Comparison of ENCODE assay signal across 1 cellular context in genomic region chr2:156340818-156341481, GRCh38.
TF ChIP-seq lines count a peak whose summit lies in the region.

No MANE protein-coding gene starts in this region.

TF ChIP-seq in HEK293, 187 proteins besides CTCF, POLR2A, EP300 and RAD21 (continued from another document):
- peak; percentile 54; the same call in 1 of the 2 replicates for TF ChIP-seq PRDM4 (tag by site-specific recombination; IDR thresholded peaks at IDR 0.05)
- TF ChIP-seq, protein P1, sequence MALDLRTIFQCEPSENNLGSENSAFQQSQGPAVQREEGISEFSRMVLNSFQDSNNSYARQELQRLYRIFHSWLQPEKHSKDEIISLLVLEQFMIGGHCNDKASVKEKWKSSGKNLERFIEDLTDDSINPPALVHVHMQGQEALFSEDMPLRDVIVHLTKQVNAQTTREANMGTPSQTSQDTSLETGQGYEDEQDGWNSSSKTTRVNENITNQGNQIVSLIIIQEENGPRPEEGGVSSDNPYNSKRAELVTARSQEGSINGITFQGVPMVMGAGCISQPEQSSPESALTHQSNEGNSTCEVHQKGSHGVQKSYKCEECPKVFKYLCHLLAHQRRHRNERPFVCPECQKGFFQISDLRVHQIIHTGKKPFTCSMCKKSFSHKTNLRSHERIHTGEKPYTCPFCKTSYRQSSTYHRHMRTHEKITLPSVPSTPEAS (tag by site-specific recombination; IDR thresholded peaks at IDR 0.05) = 0 out of 2 replicates have a peak, but pooled peaks have one; percentile 10
